13 cellular contexts compared by ENCODE assay signal in the genomic region with DNA sequence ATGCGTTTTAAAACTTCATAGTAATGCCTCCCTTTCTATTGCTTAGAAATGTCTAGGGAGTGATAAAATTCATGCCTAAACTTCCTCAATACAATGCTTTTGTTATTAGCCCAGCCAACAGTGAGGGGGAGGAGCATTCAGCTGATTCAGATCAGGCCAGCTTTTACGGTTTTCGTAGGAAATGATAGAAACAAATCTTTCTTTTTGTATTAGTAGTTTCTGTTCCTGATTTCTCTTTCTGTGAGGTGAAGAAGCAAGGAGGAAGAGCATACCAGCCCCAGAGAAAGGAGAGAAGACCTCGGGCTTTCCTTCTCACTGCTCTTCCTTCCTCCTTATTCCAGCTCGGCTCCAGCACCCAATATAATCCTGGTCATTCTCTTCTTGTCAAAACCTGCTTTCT. TPM values are rescaled to one million over a fixed set of nuclear protein-coding genes. Genes with fewer than 3 reads are reported as not detected.
A peak's percentile ranks its signal among the peaks of the same experiment; 100 is the strongest.
DNase-seq lines count a peak whose midpoint lies in the region; ATAC-seq, FAIRE-seq and TF ChIP-seq lines count a peak whose summit lies in the region.
"Had no signal": no experiment of that assay in that cellular context is flagged by ENCODE, and none has a peak within 500 bp of the region (broad histone marks: within the 10 kb centered on the region; RNA-seq: fewer than 3 reads in every experiment).

No MANE protein-coding gene starts in this region.

- no peaks in the 10 kb centered on the region for H4K20me1 ChIP-seq in GM12878 (ENCODE audit: control insufficient read depth, insufficient read depth)

- in situ Hi-C loops in GM12878 (cut with MboI) = no loop called here

- 0 out of 4 replicates have a peak, but pooled peaks of 1 of the 2 experiments have one; percentile 25 for TF ChIP-seq EP300 in GM12878 (IDR thresholded peaks at IDR 0.05; ENCODE audit: borderline replicate concordance in 1 of 2, control insufficient read depth in 1 of 2, low read depth in 2 of 2, low read length in 2 of 2)

- H3K79me2 ChIP-seq in GM12878 (ENCODE audit: control insufficient read depth, insufficient read depth, low read length) = no peaks in the 10 kb centered on the region

- BruUV-seq in GM12878 (replicated peaks; lab: Mats Ljungman, UMichigan) = no TSS peak

- H3K27ac ChIP-seq in GM12878 (ENCODE audit: control insufficient read depth, insufficient read depth) = no peak overlapping the region

- POLR2A ChIA-PET in GM12878 (lab: Charles Lee) = no interaction called here

- peaks cover 8% of the 10 kb centered on the region for H3K4me1 ChIP-seq in GM12878 (ENCODE audit: control insufficient read depth, insufficient read depth, low read length)

- no peak overlapping the region for H3K27ac Mint-ChIP-seq in stimulated activated effector memory CD8-positive, alpha-beta T cell treated with anti-CD3 and anti-CD28 coated beads, Interleukin-12 subunit alpha, Interleukin-12 subunit beta, amount 100 ng/mL, for 72 hours
- H3K27ac Mint-ChIP-seq: activated T-helper 17 cell treated with anti-CD3 and anti-CD28 coated beads, Interleukin-2, amount 50 U/mL, for 72 hours; type B pancreatic cell had no signal

- under 1% methylated on average over 5 of the region's 5 CpGs for WGBS in GM12878 (ENCODE audit: insufficient coverage, insufficient replicate concordance, low lambda C conversion rate, missing lambda C conversion rate)

- DNase-seq in GM12878 (ENCODE audit: low read depth, low spot score) = peak; percentile 51
- no peak for DNase-seq in erythroblast (lab: John Stamatoyannopoulos, UW)
- DNase-seq in epidermal melanocyte (ENCODE audit: insufficient read length, low spot score) = no peak
- no peak for DNase-seq in stimulated activated effector memory CD8-positive, alpha-beta T cell treated with anti-CD3 and anti-CD28 coated beads, Interleukin-12 subunit alpha, Interleukin-12 subunit beta, amount 100 ng/mL, for 72 hours (ENCODE audit: low spot score in 2 of 2)
- no peak for DNase-seq in activated CD4-positive, alpha-beta T cell treated with anti-CD3 and anti-CD28 coated beads for 48 hours
- DNase-seq: NCI-H2107 had no signal

- no peaks in the 10 kb centered on the region for H3K9me3 ChIP-seq in GM12878 (replicated peaks; ENCODE audit: control insufficient read depth, insufficient read depth, low read length)

- peaks cover 11% of the 10 kb centered on the region for H3K9me3 Mint-ChIP-seq in stimulated activated effector memory CD8-positive, alpha-beta T cell treated with anti-CD3 and anti-CD28 coated beads, Interleukin-12 subunit alpha, Interleukin-12 subunit beta, amount 100 ng/mL, for 72 hours
- H3K9me3 Mint-ChIP-seq: neural crest cell, type B pancreatic cell had no signal

- intact Hi-C loops in GM12878 (cut with micrococcal nuclease; ENCODE audit: unreplicated experiment) = no loop called here

- CTCF ChIA-PET in GM12878 (lab: Yijun Ruan, JAX) = interaction anchor here (1.5 kb wide), 1 partner anchor 34 kb away, joined by 4 read pairs; no protein-coding TSS in a partner anchor

- RAD21 ChIA-PET in GM12878 (lab: Charles Lee; ENCODE audit: unreplicated experiment) = no interaction called here

- no peak overlapping the region for H3K4me3 Mint-ChIP-seq in stimulated activated effector memory CD8-positive, alpha-beta T cell treated with anti-CD3 and anti-CD28 coated beads, Interleukin-12 subunit alpha, Interleukin-12 subunit beta, amount 100 ng/mL, for 72 hours
- H3K4me3 Mint-ChIP-seq: activated T-helper 17 cell treated with anti-CD3 and anti-CD28 coated beads, Interleukin-2, amount 50 U/mL, for 72 hours; neural crest cell; type B pancreatic cell had no signal

- H3K36me3 Mint-ChIP-seq in stimulated activated effector memory CD8-positive, alpha-beta T cell treated with anti-CD3 and anti-CD28 coated beads, Interleukin-12 subunit alpha, Interleukin-12 subunit beta, amount 100 ng/mL, for 72 hours = no peaks in the 10 kb centered on the region
- H3K36me3 Mint-ChIP-seq: type B pancreatic cell had no signal

- H3K4me1 Mint-ChIP-seq in stimulated activated effector memory CD8-positive, alpha-beta T cell treated with anti-CD3 and anti-CD28 coated beads, Interleukin-12 subunit alpha, Interleukin-12 subunit beta, amount 100 ng/mL, for 72 hours = no peaks in the 10 kb centered on the region
- H3K4me1 Mint-ChIP-seq: activated T-helper 17 cell treated with anti-CD3 and anti-CD28 coated beads, Interleukin-2, amount 50 U/mL, for 72 hours had no signal

- no peak overlapping the region for H2AFZ ChIP-seq in GM12878 (ENCODE audit: control insufficient read depth, low read depth, low read length)

- SMC1A ChIA-PET in GM12878 (lab: Charles Lee; ENCODE audit: uncharacterized antibody, unreplicated experiment) = no interaction called here

- TF ChIP-seq POLR2A in GM12878 (IDR thresholded peaks at IDR 0.05; ENCODE audit: low read depth, low read length) (no peak), erythroblast (IDR thresholded peaks at IDR 0.05; ENCODE audit: low read length) (no peak)

- no peak for TF ChIP-seq RAD21 in GM12878 (IDR thresholded peaks at IDR 0.05; ENCODE audit: insufficient read depth, low read depth, low read length)

- ATAC-seq in GM18508 (IDR thresholded peaks at IDR 0.05; ENCODE audit: insufficient read depth, unreplicated experiment) = peak; percentile 89
- peak; percentile 84 for ATAC-seq in GM21515 (IDR thresholded peaks at IDR 0.05; ENCODE audit: unreplicated experiment)
- ATAC-seq in HG03159 (IDR thresholded peaks at IDR 0.05; ENCODE audit: unreplicated experiment) = peak; percentile 88
- peak; percentile 84 for ATAC-seq in GM12878
- no peak for ATAC-seq in stimulated activated effector memory CD8-positive, alpha-beta T cell treated with anti-CD3 and anti-CD28 coated beads, Interleukin-12 subunit alpha, Interleukin-12 subunit beta, amount 100 ng/mL, for 72 hours
- ATAC-seq: activated T-helper 17 cell treated with anti-CD3 and anti-CD28 coated beads, Interleukin-2, amount 50 U/mL, for 72 hours had no signal

- H3K27me3 ChIP-seq in GM12878 (replicated peaks in 1 of 2; ENCODE audit: control insufficient read depth in 2 of 2, insufficient read depth in 2 of 2, low read length in 1 of 2) = no peaks in the 10 kb centered on the region; a peak in 1 of 4 replicates

- no peak overlapping the region for H3K4me3 ChIP-seq in GM12878

- H3K36me3 ChIP-seq in GM12878 (ENCODE audit: control insufficient read depth in 2 of 2, insufficient read depth in 2 of 2, low read length in 1 of 2) = no peaks in the 10 kb centered on the region

- no peak overlapping the region for H3K9ac ChIP-seq in GM12878 (ENCODE audit: control insufficient read depth, insufficient read depth, low read length)

- H3K4me2 ChIP-seq in GM12878 (ENCODE audit: control insufficient read depth, insufficient read depth) = peak overlapping the region; percentile 43

- peak; percentile 59 for FAIRE-seq in GM12878 (lab: Jason Lieb, UNC)

- no peak for TF ChIP-seq CTCF in GM12878 (IDR thresholded peaks at IDR 0.05 in 2 of 3, conservative IDR thresholded peaks at IDR 0.05 in 1 of 3; ENCODE audit: control insufficient read depth in 2 of 3, extremely low read depth in 1 of 3, insufficient read depth in 1 of 3, low read depth in 3 of 3, low read length in 3 of 3)

TF ChIP-seq in GM12878, 131 proteins besides CTCF, POLR2A, EP300 and RAD21 (continues in another document):
- peak; percentile 42 to 54; a peak in 3 of 4 replicates for TF ChIP-seq IKZF2 (IDR thresholded peaks at IDR 0.05)
- TF ChIP-seq SREBF1 (IDR thresholded peaks at IDR 0.05; ENCODE audit: low read length) = no peak
- TF ChIP-seq ZZZ3 (IDR thresholded peaks at IDR 0.05; ENCODE audit: control insufficient read depth, insufficient read length, low read depth) = no peak
- TF ChIP-seq CEBPB (IDR thresholded peaks at IDR 0.05; ENCODE audit: borderline replicate concordance in 1 of 2, low read depth in 2 of 2, low read length in 2 of 2) = no peak
- TF ChIP-seq, protein P1, sequence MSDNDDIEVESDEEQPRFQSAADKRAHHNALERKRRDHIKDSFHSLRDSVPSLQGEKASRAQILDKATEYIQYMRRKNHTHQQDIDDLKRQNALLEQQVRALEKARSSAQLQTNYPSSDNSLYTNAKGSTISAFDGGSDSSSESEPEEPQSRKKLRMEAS (IDR thresholded peaks at IDR 0.05; ENCODE audit: low read depth, low read length) = no peak
- TF ChIP-seq, protein P2, sequence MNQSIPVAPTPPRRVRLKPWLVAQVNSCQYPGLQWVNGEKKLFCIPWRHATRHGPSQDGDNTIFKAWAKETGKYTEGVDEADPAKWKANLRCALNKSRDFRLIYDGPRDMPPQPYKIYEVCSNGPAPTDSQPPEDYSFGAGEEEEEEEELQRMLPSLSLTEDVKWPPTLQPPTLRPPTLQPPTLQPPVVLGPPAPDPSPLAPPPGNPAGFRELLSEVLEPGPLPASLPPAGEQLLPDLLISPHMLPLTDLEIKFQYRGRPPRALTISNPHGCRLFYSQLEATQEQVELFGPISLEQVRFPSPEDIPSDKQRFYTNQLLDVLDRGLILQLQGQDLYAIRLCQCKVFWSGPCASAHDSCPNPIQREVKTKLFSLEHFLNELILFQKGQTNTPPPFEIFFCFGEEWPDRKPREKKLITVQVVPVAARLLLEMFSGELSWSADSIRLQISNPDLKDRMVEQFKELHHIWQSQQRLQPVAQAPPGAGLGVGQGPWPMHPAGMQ (IDR thresholded peaks at IDR 0.05; ENCODE audit: borderline replicate concordance) = no peak
- no peak for TF ChIP-seq CBX3 (IDR thresholded peaks at IDR 0.05; ENCODE audit: borderline replicate concordance, low read depth)
- no peak for TF ChIP-seq ZNF24 (IDR thresholded peaks at IDR 0.05)

RNA-seq across cellular contexts. Expression of a gene that starts 35.1 kb away (rescaled TPM):
- not detected in 2 replicates for total RNA-seq in GM12878 (2013; cell fraction: nucleolus; rRNA removed)
- total RNA-seq in GM12878 (2014; rRNA removed) = 0.06 TPM in 1 of 2 replicates, not detected in the other
- total RNA-seq in GM12878 (2014; rRNA removed; fragmentation: Illumina TruSeq; extraction: Trizol) = not detected in 2 replicates
- total RNA-seq in GM12878 (2021) = not detected in 2 replicates
- not detected for polyA plus RNA-seq in GM12878 (2011; ENCODE audit: low read depth)
- not detected in 2 replicates for polyA plus RNA-seq in GM12878 (2011; rRNA removed)
- polyA plus RNA-seq in GM12878 (2011; cell fraction: cytosol; rRNA removed) = not detected in 2 replicates
- polyA plus RNA-seq in GM12878 (2011; cell fraction: nucleus; rRNA removed) = not detected in 2 replicates
- polyA plus RNA-seq in GM12878 (2012) = not detected in 2 replicates
- polyA plus RNA-seq in GM12878 (2014; fragmentation: Illumina TruSeq; extraction: Trizol) = not detected in 2 replicates
- not detected for polyA plus RNA-seq in GM12878 (2014; fragmentation: Nextera tagmentation; extraction: Ambion mirVana)
- not detected in 2 replicates for polyA plus RNA-seq in GM12878 (2014; rRNA removed)
- polyA plus RNA-seq in GM12878 (2016; fragmentation: Nextera tagmentation; extraction: Ambion mirVana) = not detected
- polyA minus RNA-seq in GM12878 (2011; rRNA and poly(A)+ RNA removed) = not detected in 2 replicates
- polyA minus RNA-seq in GM12878 (2011; cell fraction: cytosol; rRNA and poly(A)+ RNA removed) = not detected in 2 replicates
- not detected in 2 replicates for polyA minus RNA-seq in GM12878 (2011; cell fraction: nucleus; rRNA and poly(A)+ RNA removed)
- total RNA-seq: activated T-helper 17 cell treated with anti-CD3 and anti-CD28 coated beads, Interleukin-2, amount 50 U/mL, for 72 hours; dermis microvascular lymphatic vessel endothelial cell; neural crest cell had no signal
